Comparison of ENCODE assay signal across 9 cellular contexts in genomic region chr18:57446322-57446721, GRCh38. TPM values are rescaled to one million over a fixed set of nuclear protein-coding genes. Genes with fewer than 3 reads are reported as not detected.
A peak's percentile ranks its signal among the peaks of the same experiment; 100 is the strongest.
DNase-seq lines count a peak whose midpoint lies in the region; ATAC-seq, FAIRE-seq and TF ChIP-seq lines count a peak whose summit lies in the region.
"Had no signal": no experiment of that assay in that cellular context is flagged by ENCODE, and none has a peak within 500 bp of the region (broad histone marks: within the 10 kb centered on the region; RNA-seq: fewer than 3 reads in every experiment).

No MANE protein-coding gene starts in this region.

- TF ChIP-seq CTCF in left ventricle myocardium inferior (IDR thresholded peaks at IDR 0.05; ENCODE audit: borderline replicate concordance) (peak; percentile 55), H1 (IDR thresholded peaks at IDR 0.05; ENCODE audit: control extremely low read depth in 1 of 3, insufficient read depth in 1 of 3, low read depth in 1 of 3, low read length in 3 of 3) (peak; percentile 61 to 87 (median 79)), type B pancreatic cell (conservative IDR thresholded peaks at IDR 0.05) (peak; percentile 70), coronary artery (IDR thresholded peaks at IDR 0.05) (no peak)

- no peak overlapping the region for H3K4me2 ChIP-seq in H1 (ENCODE audit: insufficient read depth in 1 of 2, low read depth in 2 of 2, low read length in 2 of 2)

- H3K23me2 ChIP-seq in H1 (ENCODE audit: low read depth, low read length) = peaks cover 3% of the 10 kb centered on the region; the same call in 1 of the 2 replicates

- H3K9me3 ChIP-seq in left ventricle myocardium inferior (replicated peaks) (no peaks in the 10 kb centered on the region), H1 (ENCODE audit: insufficient read depth in 2 of 2, low read depth in 1 of 2, low read length in 1 of 2) (no peaks in the 10 kb centered on the region)

- H3K36me3 ChIP-seq in left ventricle myocardium inferior (no peaks in the 10 kb centered on the region), H1 (ENCODE audit: control insufficient read depth in 2 of 4, insufficient read depth in 4 of 4, low read length in 3 of 4) (no peaks in the 10 kb centered on the region)

- CTCF ChIA-PET in H1 (lab: Charles Lee; ENCODE audit: partially characterized antibody) = interaction anchor here (0.6 to 3.0 kb wide), 26 partner anchors 8 to 711 kb away, joined by 3 to 11 read pairs (median 4); partner anchors contain the start of gene ONECUT2

- H3K79me1 ChIP-seq in H1 (ENCODE audit: low read depth, low read length) = no peaks in the 10 kb centered on the region

- no peak overlapping the region for H3K9ac ChIP-seq in H1 (replicated peaks in 1 of 4; ENCODE audit: extremely low read depth in 1 of 4, low read depth in 3 of 4, low read length in 3 of 4)

- H4K91ac ChIP-seq in H1 (replicated peaks; ENCODE audit: insufficient read length, low read length) = no peak overlapping the region

- intact Hi-C loops in left ventricle myocardium inferior (cut with micrococcal nuclease) (no loop called here), left ventricle myocardium superior (cut with micrococcal nuclease) (no loop called here)

- H3K18ac ChIP-seq in H1 (ENCODE audit: extremely low read depth, low read length) = no peak overlapping the region

- 16% methylated on average over 4 of the region's 4 CpGs; no CpG with 5 or more reads in 1 of the 2 experiments for WGBS in H1 (ENCODE audit: extremely low coverage in 1 of 2, insufficient coverage in 1 of 2, insufficient read length in 1 of 2, insufficient replicate concordance in 2 of 2, low coverage in 1 of 2, low lambda C conversion rate in 2 of 2, missing lambda C conversion rate in 1 of 2), 2 experiments

- no peak overlapping the region for H2BK12ac ChIP-seq in H1 (ENCODE audit: low read depth, low read length)

- TF ChIP-seq POLR2A in H1 (IDR thresholded peaks at IDR 0.05; ENCODE audit: control extremely low read depth in 1 of 2, low read depth in 2 of 2, low read length in 2 of 2) = no peak

- POLR2A ChIA-PET in H1 (lab: Charles Lee; ENCODE audit: partially characterized antibody) = no interaction called here

- no peak overlapping the region for H3K14ac ChIP-seq in H1 (ENCODE audit: insufficient read length)

- H3K79me2 ChIP-seq in H1 (ENCODE audit: control insufficient read depth in 1 of 2, insufficient read depth in 2 of 2, low read length in 2 of 2) = no peaks in the 10 kb centered on the region

- no peak overlapping the region for H2BK5ac ChIP-seq in H1 (ENCODE audit: low read depth, low read length)

- H3K27me3 ChIP-seq in left ventricle myocardium inferior (ENCODE audit: low read depth) (peaks cover 99% of the 10 kb centered on the region), H1 (replicated peaks in 1 of 4; ENCODE audit: control insufficient read depth in 3 of 4, extremely low read depth in 1 of 4, insufficient read depth in 3 of 4, low read length in 3 of 4) (peaks cover 23 to 42% (median 34%) of the 10 kb centered on the region in 4 experiments)

- no peak overlapping the region for H3K23ac ChIP-seq in H1 (ENCODE audit: insufficient read length)

- H4K8ac ChIP-seq in H1 (ENCODE audit: extremely low read depth, insufficient read depth, low read length) = no peak overlapping the region

- H3K27ac Mint-ChIP-seq in type B pancreatic cell = no peak overlapping the region

- ATAC-seq in left ventricle myocardium superior (no peak), GM21367 (IDR thresholded peaks at IDR 0.05; ENCODE audit: unreplicated experiment) (no peak), HG03342 (IDR thresholded peaks at IDR 0.05; ENCODE audit: unreplicated experiment) (no peak)

- no peak for TF ChIP-seq EP300 in H1 (IDR thresholded peaks at IDR 0.05; ENCODE audit: borderline replicate concordance in 1 of 2, low read depth in 2 of 2, low read length in 2 of 2)

- H3K9me3 Mint-ChIP-seq in type B pancreatic cell = no peaks in the 10 kb centered on the region

- H3K4me3 Mint-ChIP-seq in type B pancreatic cell = no peak overlapping the region

- H3K4me3 ChIP-seq in left ventricle myocardium inferior (no peak overlapping the region), H1 (ENCODE audit: extremely low read depth in 1 of 4, insufficient read depth in 2 of 4, low read depth in 3 of 4, low read length in 4 of 4) (no peak overlapping the region), coronary artery (no peak overlapping the region)

- no peak overlapping the region for H2BK15ac ChIP-seq in H1 (ENCODE audit: low read length)

- DNase-seq in left ventricle myocardium inferior (no peak), left ventricle myocardium superior (no peak), NCI-H510A treated with DMSO at 0.1 percent for 48 hours (lab: John Stamatoyannopoulos, UW) (peak; percentile 28), H1 (ENCODE audit: low read depth in 1 of 2, low spot score in 2 of 2) (peak in 1 of 2 experiments; percentile 77), type B pancreatic cell (ENCODE audit: extremely low spot score, unreplicated experiment) (no peak), coronary artery (ENCODE audit: low spot score) (no peak)

- H3K4me1 Mint-ChIP-seq in type B pancreatic cell (ENCODE audit: unreplicated experiment) = peaks cover 4% of the 10 kb centered on the region

- H2BK120ac ChIP-seq in H1 (replicated peaks; ENCODE audit: low read depth, low read length) = no peak overlapping the region

- TF ChIP-seq RAD21 in H1 (IDR thresholded peaks at IDR 0.05 in 1 of 2, conservative IDR thresholded peaks at IDR 0.05 in 1 of 2; ENCODE audit: low read depth in 2 of 2, low read length in 2 of 2) = peak; percentile 74 to 75

- peaks cover 7 to 20% of the 10 kb centered on the region in 2 experiments for H4K20me1 ChIP-seq in H1 (replicated peaks in 1 of 2; ENCODE audit: control insufficient read depth in 1 of 2, insufficient read depth in 2 of 2, low read length in 2 of 2)

- FAIRE-seq in H1 (lab: Jason Lieb, UNC) = peak; percentile 81

- peaks cover 83% of the 10 kb centered on the region for H3K27me3 Mint-ChIP-seq in type B pancreatic cell

- no peak overlapping the region for H2BK20ac ChIP-seq in H1 (ENCODE audit: low read length)

- no peak overlapping the region for H2AK5ac ChIP-seq in H1 (ENCODE audit: low read depth, low read length)

- H3K4ac ChIP-seq in H1 (replicated peaks; ENCODE audit: insufficient read length, low read depth, low read length) = no peak overlapping the region

- H3K4me1 ChIP-seq in left ventricle myocardium inferior = peaks cover 5% of the 10 kb centered on the region
- H3K4me1 ChIP-seq in H1 (replicated peaks in 1 of 4; ENCODE audit: control insufficient read depth in 3 of 4, insufficient read depth in 4 of 4, low read length in 3 of 4) = peaks cover 2 to 9% (median 8%) of the 10 kb centered on the region in 4 experiments; a peak in 5 of 7 replicates

- no peak overlapping the region for H3K56ac ChIP-seq in H1 (replicated peaks; ENCODE audit: insufficient read length, low read depth, low read length)

- H2AFZ ChIP-seq in H1 (ENCODE audit: low read length) = no peak overlapping the region

- H3K27ac ChIP-seq in left ventricle myocardium inferior (replicated peaks) (no peak overlapping the region), H1 (ENCODE audit: low read depth, low read length) (no peak overlapping the region), coronary artery (no peak overlapping the region)

- no peak overlapping the region for H4K5ac ChIP-seq in H1 (ENCODE audit: insufficient read length, low read depth, low read length)

- no peaks in the 10 kb centered on the region for H3K36me3 Mint-ChIP-seq in type B pancreatic cell

TF ChIP-seq in H1, 55 proteins besides CTCF, POLR2A, EP300 and RAD21:
- TF ChIP-seq TBP (IDR thresholded peaks at IDR 0.05; ENCODE audit: low read depth, low read length) = 0 out of 2 replicates have a peak, but pooled peaks have one; percentile 15
- no peak for TF ChIP-seq SIRT6 (IDR thresholded peaks at IDR 0.05; ENCODE audit: low read length)
- TF ChIP-seq SP1 (IDR thresholded peaks at IDR 0.05; ENCODE audit: low read depth, low read length) = no peak

RNA-seq across cellular contexts. Expression of gene ONECUT2, which starts 11.1 kb away (rescaled TPM):
- total RNA-seq in left ventricle myocardium inferior (0.41 TPM), left ventricle myocardium superior (0.02 TPM), type B pancreatic cell (ENCODE audit: low replicate concordance) (6.8 and 16.1 TPM in 2 replicates)
- total RNA-seq in H1 (2021; fragmentation: NEBNext Ultra II Directional; extraction: Animal tissue kit (Norgen Biotek cat#: 25700)) = 1.9 and 3.3 TPM in 2 replicates
- 0.22 and 0.38 TPM in 2 replicates for polyA plus RNA-seq in H1 (2011; rRNA removed)
- polyA plus RNA-seq in H1 (2011; cell fraction: cytosol; rRNA removed) = 0.26 TPM
- polyA plus RNA-seq in H1 (2011; cell fraction: nucleus; rRNA removed) = 0.63 TPM
- 0.40 to 0.98 TPM (median 0.74 TPM) in 4 replicates for polyA plus RNA-seq in H1 (2012, experiment 1 of 2)
- polyA plus RNA-seq in H1 (2012, experiment 2 of 2) = 0.03 TPM
- polyA plus RNA-seq in H1 (2013, experiment 1 of 2) = 1.1 TPM
- polyA plus RNA-seq in H1 (2013, experiment 2 of 2) = 0.92 TPM
- polyA minus RNA-seq in H1 (2011; rRNA and poly(A)+ RNA removed) = 1.3 and 3.5 TPM in 2 replicates
- 1.5 TPM for polyA minus RNA-seq in H1 (2011; cell fraction: cytosol; rRNA and poly(A)+ RNA removed)
- polyA minus RNA-seq in H1 (2011; cell fraction: nucleus; rRNA and poly(A)+ RNA removed) = 3.0 TPM
- total RNA-seq: T-helper 2 cell treated with Interferon-gamma antibody and Interleukin-4, amounts not matched to agents 100 ng/mL and 5 ng/mL, for 36 hours had no signal
